ENCODE assay signal across 19 cellular contexts in genomic region chr2:207040606-207041173, GRCh38.
"Had no signal": no experiment of that assay in that cellular context is flagged by ENCODE, and none has a peak within 500 bp of the region (broad histone marks: within the 10 kb centered on the region; RNA-seq: fewer than 3 reads in every experiment).

No MANE protein-coding gene starts in this region.

- H3K27ac ChIP-seq: hepatocyte, psoas muscle, right lobe of liver, SJSA1, thyroid gland, WERI-Rb-1 had no signal

- H2AFZ ChIP-seq: hepatocyte had no signal

- H3K36me3 Mint-ChIP-seq: naive B cell had no signal

- H3K79me2 ChIP-seq: hepatocyte had no signal

- H3K4me2 ChIP-seq: hepatocyte had no signal

- H3K4me3 ChIP-seq: hepatocyte, right lobe of liver, SJSA1, thyroid gland had no signal

- ATAC-seq: activated CD8-positive, alpha-beta T cell treated with anti-CD3 and anti-CD28 coated beads for 36 hours; activated T-cell treated with anti-CD3 and anti-CD28 coated beads, Interleukin-2, amount 50 U/mL, for 72 hours; psoas muscle; right lobe of liver had no signal

- H3K27me3 ChIP-seq: ascending aorta, gastrocnemius medialis, hepatocyte, right lobe of liver, SJSA1, thyroid gland had no signal

- H3K9me3 Mint-ChIP-seq: activated CD8-positive, alpha-beta T cell treated with anti-CD3 and anti-CD28 coated beads for 36 hours; activated T-cell treated with anti-CD3 and anti-CD28 coated beads, Interleukin-2, amount 50 U/mL, for 72 hours; naive B cell; T-helper 2 cell treated with Interferon-gamma antibody and Interleukin-4, amounts not matched to agents 5 μg/mL and 100 μg/mL, for 36 hours had no signal

- H3K9me3 ChIP-seq: ascending aorta, gastrocnemius medialis, psoas muscle, right lobe of liver, SJSA1, thyroid gland had no signal

- H3K4me1 Mint-ChIP-seq: naive B cell had no signal

- H3K4me1 ChIP-seq: psoas muscle, right lobe of liver, thyroid gland had no signal

- H3K4me3 Mint-ChIP-seq: activated CD8-positive, alpha-beta T cell treated with anti-CD3 and anti-CD28 coated beads for 36 hours; activated T-cell treated with anti-CD3 and anti-CD28 coated beads, Interleukin-2, amount 50 U/mL, for 72 hours; naive B cell; T-helper 2 cell treated with Interferon-gamma antibody and Interleukin-4, amounts not matched to agents 5 μg/mL and 100 μg/mL, for 36 hours had no signal

- H3K27ac Mint-ChIP-seq: activated CD8-positive, alpha-beta T cell treated with anti-CD3 and anti-CD28 coated beads for 36 hours; activated T-cell treated with anti-CD3 and anti-CD28 coated beads, Interleukin-2, amount 50 U/mL, for 72 hours; T-helper 2 cell treated with Interferon-gamma antibody and Interleukin-4, amounts not matched to agents 5 μg/mL and 100 μg/mL, for 36 hours had no signal

- H3K36me3 ChIP-seq: ascending aorta, gastrocnemius medialis, right lobe of liver, SJSA1, thyroid gland, WERI-Rb-1 had no signal

- DNase-seq: activated CD4-positive, alpha-beta T cell treated with anti-CD3 and anti-CD28 coated beads for 4 hours; activated CD8-positive, alpha-beta memory T cell treated with anti-CD3 and anti-CD28 coated beads, Interleukin-2, amount 50 U/mL, for 4 hours; activated CD8-positive, alpha-beta T cell treated with anti-CD3 and anti-CD28 coated beads for 36 hours; activated T-cell treated with anti-CD3 and anti-CD28 coated beads, Interleukin-2, amount 50 U/mL, for 72 hours; effector CD4-positive, alpha-beta T cell; gastrocnemius medialis; kidney; naive B cell; psoas muscle; right lobe of liver; stimulated activated CD4-positive, alpha-beta T cell treated with anti-CD3 and anti-CD28 coated beads, Interleukin-12 subunit alpha, Interleukin-12 subunit beta, amount 100 ng/mL, for 4 hours; stimulated activated naive CD4-positive, alpha-beta T cell; SW 1271; thyroid gland; WERI-Rb-1 had no signal

- FAIRE-seq: kidney had no signal
